8 cellular contexts compared by ENCODE assay signal in the genomic region with DNA sequence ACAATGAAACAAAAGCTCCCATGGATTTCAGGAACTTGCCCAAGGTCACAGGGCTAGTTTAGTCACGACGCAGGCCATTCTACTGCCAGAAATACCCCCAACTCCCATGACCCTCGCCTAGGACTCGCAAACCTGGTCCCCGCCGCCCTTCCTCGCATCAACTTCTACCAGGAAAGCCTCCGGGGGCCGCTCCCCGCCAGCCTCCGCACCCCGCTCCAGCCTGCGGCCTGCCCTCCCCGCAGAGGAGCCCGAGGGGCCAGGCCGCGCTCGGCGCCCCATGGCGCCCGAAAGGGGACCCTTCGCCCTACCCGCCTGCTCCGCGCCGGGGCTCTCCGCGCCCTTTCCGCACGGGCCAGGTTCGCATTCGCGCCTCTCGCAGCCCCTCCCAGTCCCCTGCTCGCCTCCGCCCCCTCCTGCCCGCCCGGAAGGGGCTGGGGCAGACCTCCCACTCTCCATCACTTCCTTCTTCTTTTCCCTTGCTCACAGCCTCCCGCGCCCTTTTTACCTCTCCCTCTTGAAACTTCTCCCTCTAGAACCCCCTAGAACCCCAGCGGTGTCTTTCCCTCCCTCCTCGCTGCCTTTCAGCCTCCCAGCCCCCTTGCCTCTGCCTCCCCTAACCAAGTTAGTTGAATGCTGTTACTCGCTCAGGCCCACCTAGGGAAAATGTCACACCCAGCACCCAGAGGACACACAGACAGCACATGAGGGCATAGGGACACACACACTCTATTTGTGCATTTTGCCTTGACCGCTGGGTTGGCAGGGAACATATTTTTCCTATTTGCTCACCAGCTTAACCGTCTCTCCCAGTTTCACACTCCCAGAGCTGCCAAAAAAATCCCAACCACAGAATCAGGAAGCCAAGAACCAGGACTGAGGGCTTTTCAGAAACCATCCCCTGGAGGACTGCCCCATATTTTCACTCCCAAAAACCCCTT. TPM values are rescaled to one million over a fixed set of nuclear protein-coding genes. Genes with fewer than 3 reads are reported as not detected.
A peak's percentile ranks its signal among the peaks of the same experiment; 100 is the strongest.
DNase-seq lines count a peak whose midpoint lies in the region; ATAC-seq and TF ChIP-seq lines count a peak whose summit lies in the region.

SLC43A3 (minus strand) TSS at position 368 of the 938 bp plus-strand sequence. CDS start 949 bp downstream, outside the sequence.

- no peaks in the 10 kb centered on the region for H3K27me3 Mint-ChIP-seq in CD8-positive, alpha-beta memory T cell

- TF ChIP-seq POLR2A in adrenal gland (IDR thresholded peaks at IDR 0.05): peak in 1 of 2 donors; percentile 21
- peak in 1 of 2 donors; percentile 29 for TF ChIP-seq POLR2A in uterus (IDR thresholded peaks at IDR 0.05)

- ATAC-seq in GM19463 (IDR thresholded peaks at IDR 0.05; ENCODE audit: unreplicated experiment): peak; percentile 56

- no peaks in the 10 kb centered on the region for H3K36me3 ChIP-seq in CD8-positive, alpha-beta memory T cell (ENCODE audit: insufficient read depth, low read length)
- H3K36me3 ChIP-seq in adrenal gland (replicated peaks in 1 of 2) (peaks cover 0 to 7% of the 10 kb centered on the region in 2 donors), right atrium auricular region (peaks cover 8% of the 10 kb centered on the region), rectal smooth muscle tissue (ENCODE audit: control insufficient read depth, insufficient read depth, low read length) (no peaks in the 10 kb centered on the region), uterus (no peaks in the 10 kb centered on the region)

- H3K4me1 Mint-ChIP-seq in CD8-positive, alpha-beta memory T cell: peaks cover 46 to 57% (median 55%) of the 10 kb centered on the region in 3 donors

- H3K9me3 Mint-ChIP-seq in CD8-positive, alpha-beta memory T cell: no peaks in the 10 kb centered on the region

- H3K27ac ChIP-seq in CD8-positive, alpha-beta memory T cell (ENCODE audit: low read depth, low read length): peak within 1 kb of the TSS; percentile 68
- H3K27ac ChIP-seq in adrenal gland (peak within 1 kb of the TSS; percentile 77 to 96 (median 88)), right atrium auricular region (peak within 1 kb of the TSS; percentile 95 to 99), rectal smooth muscle tissue (ENCODE audit: low read depth, low read length) (peak within 1 kb of the TSS; percentile 75), uterus (peak within 1 kb of the TSS; percentile 94 to 98)

- no peaks in the 10 kb centered on the region for H3K9me3 ChIP-seq in CD8-positive, alpha-beta memory T cell (ENCODE audit: low read length)
- no peaks in the 10 kb centered on the region for H3K9me3 ChIP-seq in adrenal gland (replicated peaks in 1 of 3)
- no peaks in the 10 kb centered on the region for H3K9me3 ChIP-seq in right atrium auricular region
- no peaks in the 10 kb centered on the region for H3K9me3 ChIP-seq in uterus

- peaks cover 35% of the 10 kb centered on the region for H3K4me1 ChIP-seq in CD8-positive, alpha-beta memory T cell (ENCODE audit: insufficient read depth, low read length)
- H3K4me1 ChIP-seq in adrenal gland (replicated peaks in 1 of 2) (peaks cover 36 to 52% of the 10 kb centered on the region in 2 donors), right atrium auricular region (peaks cover 0 to 64% of the 10 kb centered on the region in 2 donors), rectal smooth muscle tissue (ENCODE audit: control insufficient read depth, insufficient read depth, low read length) (peaks cover 17% of the 10 kb centered on the region), uterus (peaks cover 0 to 25% of the 10 kb centered on the region in 2 donors)

- H3K27ac Mint-ChIP-seq in CD8-positive, alpha-beta memory T cell: peak within 1 kb of the TSS; percentile 92 to 97 (median 96)

- POLR2A ChIA-PET in CD8-positive, alpha-beta memory T cell (lab: Charles Lee): interaction anchor here (2.2 kb wide), 1 partner anchor 92 kb away, joined by 6 read pairs; the partner anchor contains the start of gene SSRP1

- peak within 1 kb of the TSS; percentile 32 for H3K9ac ChIP-seq in rectal smooth muscle tissue (ENCODE audit: low read length)

- CTCF ChIA-PET in CD8-positive, alpha-beta memory T cell (lab: Charles Lee): interaction anchor here (0.9 to 6.1 kb wide), 8 partner anchors 9 to 101 kb away, joined by 3 to 62 read pairs (median 3); partner anchors contain the start of gene RTN4RL2

- H3K4me3 ChIP-seq in CD8-positive, alpha-beta memory T cell (ENCODE audit: low read length): peak within 1 kb of the TSS; percentile 43
- H3K4me3 ChIP-seq in adrenal gland (peak within 1 kb of the TSS in 3 of 4 donors; percentile 5 to 62 (median 46)), right atrium auricular region (peak within 1 kb of the TSS; percentile 49 to 64), rectal smooth muscle tissue (ENCODE audit: low read length) (peak within 1 kb of the TSS; percentile 64), uterus (peak within 1 kb of the TSS; percentile 40 to 48)

- peak; percentile 46 to 74 (median 54) for DNase-seq in CD8-positive, alpha-beta memory T cell
- DNase-seq in HS-27A (ENCODE audit: low read depth) (peak; percentile 91), T-helper 1 cell (peak; percentile 17 to 73 (median 41)), adrenal gland (peak; percentile 60 to 86 (median 83)), right atrium auricular region (ENCODE audit: low spot score) (peak; percentile 91), uterus (peak; percentile 74 to 84)

- TF ChIP-seq CTCF in adrenal gland (IDR thresholded peaks at IDR 0.05): peak in 1 of 6 experiments; percentile 8
- TF ChIP-seq CTCF in right atrium auricular region (IDR thresholded peaks at IDR 0.05): no peak
- TF ChIP-seq CTCF in uterus (IDR thresholded peaks at IDR 0.05): peak in 1 of 4 experiments; percentile 6

- peak within 1 kb of the TSS; percentile 88 to 94 (median 90) for H3K4me3 Mint-ChIP-seq in CD8-positive, alpha-beta memory T cell

- intact Hi-C loops in adrenal gland (cut with DNase I): no loop called here
- intact Hi-C loops in uterus (cut with DNase I; ENCODE audit: low total_unique reads): no loop called here

- H3K27me3 ChIP-seq in CD8-positive, alpha-beta memory T cell (ENCODE audit: insufficient read depth, low read length, poor library complexity, severe bottlenecking): no peaks in the 10 kb centered on the region
- H3K27me3 ChIP-seq in adrenal gland (no peaks in the 10 kb centered on the region), right atrium auricular region (no peaks in the 10 kb centered on the region), rectal smooth muscle tissue (ENCODE audit: control insufficient read depth, insufficient read depth, low read length) (no peaks in the 10 kb centered on the region), uterus (no peaks in the 10 kb centered on the region)

- peaks cover 0 to 12% (median 2%) of the 10 kb centered on the region in 3 donors for H3K36me3 Mint-ChIP-seq in CD8-positive, alpha-beta memory T cell

- WGBS in adrenal gland, 4 donors: 1 to 5% (median 2%) methylated on average over 24 to 45 of the region's 45 CpGs

RNA-seq across cellular contexts. Expression of gene SLC43A3, which starts in this region (rescaled TPM):
- total RNA-seq in CD8-positive, alpha-beta memory T cell: 100 to 1,000 TPM; 434 to 447 TPM
- 32.6 TPM for polyA plus RNA-seq in CD8-positive, alpha-beta memory T cell
- total RNA-seq in adrenal gland: 10 to 100 TPM; 14.0 to 72.7 (median 36.8) TPM
- polyA plus RNA-seq in adrenal gland: 10 to 100 TPM; 20.7 to 36.1 (median 23.2) TPM
- total RNA-seq in right atrium auricular region: 10 to 100 TPM; 31.7 to 61.3 TPM
- 100 to 1,000 TPM in 2 of 4 donors, 10 to 100 TPM in 2; 44.1 to 333 (median 102) TPM for total RNA-seq in uterus

Comparison
In these comparisons a context has a peak if more than half of its experiments do, and no peak if none do; other contexts are left out.
1. Peak in every context shown above with its lines: DNase-seq, ATAC-seq, H3K4me3 ChIP-seq and H3K27ac ChIP-seq.
2. DNase-seq: peak in every context shown above with its lines; median percentile 91 in HS-27A; 91 in right atrium auricular region; 83 in adrenal gland; 79 in uterus; 54 in CD8-positive, alpha-beta memory T cell; 41 in T-helper 1 cell.